ENCODE assay signal across 10 cellular contexts in genomic region chr2:174596994-174597346, GRCh38. TPM values are rescaled to one million over a fixed set of nuclear protein-coding genes. Genes with fewer than 3 reads are reported as not detected.
DNase-seq lines count a peak whose midpoint lies in the region; ATAC-seq and TF ChIP-seq lines count a peak whose summit lies in the region.
"Had no signal": no experiment of that assay in that cellular context is flagged by ENCODE, and none has a peak within 500 bp of the region (broad histone marks: within the 10 kb centered on the region; RNA-seq: fewer than 3 reads in every experiment).

No MANE protein-coding gene starts in this region.

- BruUV-seq in MCF 10A (replicated peaks; lab: Mats Ljungman, UMichigan): no TSS peak
- no TSS peak for BruUV-seq in mammary epithelial cell (replicated peaks; lab: Mats Ljungman, UMichigan)
- no TSS peak for BruUV-seq in Calu3 (replicated peaks; lab: Mats Ljungman, UMichigan)

- H2AFZ ChIP-seq in mammary epithelial cell (ENCODE audit: low read depth, low read length): no peak overlapping the region

- dilution Hi-C loops in mammary epithelial cell (cut with HindIII; ENCODE audit: low sequenced_read_pairs): no loop called here

- H3K4me1 Mint-ChIP-seq in MCF 10A (ENCODE audit: insufficient read depth, unreplicated experiment) (peaks cover 26% of the 10 kb centered on the region), memory B cell (peaks cover 36% of the 10 kb centered on the region), Calu3 (ENCODE audit: low read depth, unreplicated experiment) (peaks cover 7% of the 10 kb centered on the region)
- H3K4me1 Mint-ChIP-seq in activated CD8-positive, alpha-beta T cell treated with anti-CD3 and anti-CD28 coated beads, Interleukin-2, amount 10 ng/mL, durations not matched to agents 7 days and 5 days (ENCODE audit: low read depth): peaks cover 48% of the 10 kb centered on the region

- no peak for ATAC-seq in activated CD8-positive, alpha-beta T cell treated with anti-CD3 and anti-CD28 coated beads, Interleukin-2, amount 10 ng/mL, durations not matched to agents 7 days and 5 days
- ATAC-seq in memory B cell (ENCODE audit: low read depth): no peak

- H3K4me1 ChIP-seq in mammary epithelial cell (ENCODE audit: insufficient read depth, low read length): peaks cover 9% of the 10 kb centered on the region
- H3K4me1 ChIP-seq in tibial nerve: peaks cover 0 to 79% (median 30%) of the 10 kb centered on the region in 4 donors

- H3K9me3 Mint-ChIP-seq in MCF 10A (ENCODE audit: unreplicated experiment): peaks cover 13% of the 10 kb centered on the region
- no peaks in the 10 kb centered on the region for H3K9me3 Mint-ChIP-seq in activated CD8-positive, alpha-beta T cell treated with anti-CD3 and anti-CD28 coated beads, Interleukin-2, amount 10 ng/mL, durations not matched to agents 7 days and 5 days (ENCODE audit: insufficient read depth)
- H3K9me3 Mint-ChIP-seq in memory B cell: no peaks in the 10 kb centered on the region
- peaks cover 2% of the 10 kb centered on the region for H3K9me3 Mint-ChIP-seq in Calu3 (ENCODE audit: low read depth, unreplicated experiment)
- H3K9me3 Mint-ChIP-seq: brain had no signal

- no peak for TF ChIP-seq EP300 in tibial nerve (IDR thresholded peaks at IDR 0.05)

- H3K4me3 ChIP-seq in mammary epithelial cell (replicated peaks in 1 of 3; ENCODE audit: insufficient read depth in 1 of 3, low read depth in 2 of 3, low read length in 3 of 3) (no peak overlapping the region), tibial nerve (peak overlapping the region in 3 of 4 donors; percentile 5 to 40 (median 29))

- no peak overlapping the region for H3K4me2 ChIP-seq in mammary epithelial cell (ENCODE audit: insufficient read depth, low read depth, low read length)

- H3K27ac ChIP-seq in mammary epithelial cell (ENCODE audit: insufficient read depth, low read depth, low read length) (no peak overlapping the region), tibial nerve (peak overlapping the region; percentile 8 to 91 (median 80))

- TF ChIP-seq CTCF in MCF 10A (IDR thresholded peaks at IDR 0.05; ENCODE audit: unreplicated experiment) (no peak), mammary epithelial cell (conservative IDR thresholded peaks at IDR 0.05 in 1 of 2, IDR thresholded peaks at IDR 0.05 in 1 of 2; ENCODE audit: extremely low read depth in 1 of 2, insufficient read depth in 1 of 2, low read depth in 1 of 2, low read length in 2 of 2) (no peak), tibial nerve (IDR thresholded peaks at IDR 0.05) (no peak), Calu3 (IDR thresholded peaks at IDR 0.05; ENCODE audit: unreplicated experiment) (no peak)

- in situ Hi-C loops in mammary epithelial cell (cut with MboI; ENCODE audit: low sequenced_read_pairs in 2 of 2): no loop called here

- no peaks in the 10 kb centered on the region for H3K79me2 ChIP-seq in mammary epithelial cell (ENCODE audit: insufficient read depth, low read length)

- H3K36me3 Mint-ChIP-seq in MCF 10A (ENCODE audit: insufficient read depth, unreplicated experiment) (no peaks in the 10 kb centered on the region), memory B cell (peaks cover 8% of the 10 kb centered on the region), Calu3 (ENCODE audit: insufficient read depth, unreplicated experiment) (no peaks in the 10 kb centered on the region)
- H3K36me3 Mint-ChIP-seq in activated CD8-positive, alpha-beta T cell treated with anti-CD3 and anti-CD28 coated beads, Interleukin-2, amount 10 ng/mL, durations not matched to agents 7 days and 5 days (ENCODE audit: low read depth): peaks cover 69% of the 10 kb centered on the region
- H3K36me3 Mint-ChIP-seq: brain had no signal

- DNase-seq in MCF 10A (ENCODE audit: unreplicated experiment) (no peak), mammary epithelial cell (no peak), memory B cell (ENCODE audit: low spot score in 2 of 2) (no peak), tibial nerve (ENCODE audit: low spot score in 2 of 2) (no peak), glomerular visceral epithelial cell (ENCODE audit: extremely low spot score) (no peak), NCI-H128 (lab: John Stamatoyannopoulos, UW; ENCODE audit: unreplicated experiment) (no peak), Calu3 (no peak)
- peak; percentile 24 for DNase-seq in activated CD8-positive, alpha-beta T cell treated with anti-CD3 and anti-CD28 coated beads, Interleukin-2, amount 10 ng/mL, durations not matched to agents 7 days and 5 days
- DNase-seq: NCI-H1417 treated with DMSO at 0.1 percent for 48 hours had no signal

- no peaks in the 10 kb centered on the region for H3K27me3 ChIP-seq in mammary epithelial cell (ENCODE audit: insufficient read depth, low read length)
- no peaks in the 10 kb centered on the region for H3K27me3 ChIP-seq in tibial nerve

- H3K9me3 ChIP-seq in mammary epithelial cell (replicated peaks; ENCODE audit: insufficient read depth, low read length): no peaks in the 10 kb centered on the region
- no peaks in the 10 kb centered on the region for H3K9me3 ChIP-seq in tibial nerve

- H3K9ac ChIP-seq in mammary epithelial cell (ENCODE audit: insufficient read depth, low read length): no peak overlapping the region

- intact Hi-C loops in MCF 10A (cut with micrococcal nuclease) (no loop called here), mammary epithelial cell (cut with micrococcal nuclease) (no loop called here), Calu3 (cut with micrococcal nuclease; ENCODE audit: unreplicated experiment) (no loop called here)

- POLR2A ChIA-PET in MCF 10A (lab: Yijun Ruan, JAX): interaction anchor here (0.7 to 2.2 kb wide), 4 partner anchors 15 to 54 kb away, joined by 3 to 10 read pairs (median 4); no protein-coding TSS in a partner anchor
- POLR2A ChIA-PET in activated CD8-positive, alpha-beta T cell treated with anti-CD3 and anti-CD28 coated beads, Interleukin-2, amount 10 ng/mL, durations not matched to agents 7 days and 5 days (lab: Charles Lee): interaction anchor here (0.6 to 9.2 kb wide), 13 partner anchors 8 to 1626 kb away, joined by 3 to 186 read pairs (median 10); no protein-coding TSS in a partner anchor

- H3K27me3 Mint-ChIP-seq in MCF 10A (ENCODE audit: insufficient read depth, unreplicated experiment) (no peaks in the 10 kb centered on the region), memory B cell (no peaks in the 10 kb centered on the region), Calu3 (ENCODE audit: unreplicated experiment) (peaks cover 11% of the 10 kb centered on the region)
- H3K27me3 Mint-ChIP-seq in activated CD8-positive, alpha-beta T cell treated with anti-CD3 and anti-CD28 coated beads, Interleukin-2, amount 10 ng/mL, durations not matched to agents 7 days and 5 days (ENCODE audit: low read depth): no peaks in the 10 kb centered on the region
- H3K27me3 Mint-ChIP-seq: brain had no signal

- WGBS in mammary epithelial cell (ENCODE audit: low coverage, missing lambda C conversion rate): 84% methylated on average over 4 of the region's 4 CpGs
- WGBS in tibial nerve, 2 donors: 45 to 49% methylated on average over 4 of the region's 4 CpGs

- H4K20me1 ChIP-seq in mammary epithelial cell (ENCODE audit: insufficient read depth, low read length): no peaks in the 10 kb centered on the region

- no peak for TF ChIP-seq POLR2A in tibial nerve (IDR thresholded peaks at IDR 0.05)

- peak overlapping the region; percentile 46 for H3K27ac Mint-ChIP-seq in MCF 10A (ENCODE audit: low read depth, unreplicated experiment)
- peak overlapping the region; percentile 92 for H3K27ac Mint-ChIP-seq in activated CD8-positive, alpha-beta T cell treated with anti-CD3 and anti-CD28 coated beads, Interleukin-2, amount 10 ng/mL, durations not matched to agents 7 days and 5 days
- peak overlapping the region; percentile 98 for H3K27ac Mint-ChIP-seq in memory B cell
- H3K27ac Mint-ChIP-seq in Calu3 (ENCODE audit: unreplicated experiment): no peak overlapping the region

- H3K36me3 ChIP-seq in mammary epithelial cell (ENCODE audit: insufficient read depth, low read length) (no peaks in the 10 kb centered on the region), tibial nerve (no peaks in the 10 kb centered on the region)

- CTCF ChIA-PET in MCF 10A (lab: Yijun Ruan, JAX) (interaction anchor here (0.8 to 1.4 kb wide), 4 partner anchors 16 to 111 kb away, joined by 3 to 7 read pairs (median 4); partner anchors contain the start of gene GPR155), mammary epithelial cell (lab: Charles Lee; ENCODE audit: low non-redundant PET) (no interaction called here), Calu3 (lab: Charles Lee) (no interaction called here)
- CTCF ChIA-PET in activated CD8-positive, alpha-beta T cell treated with anti-CD3 and anti-CD28 coated beads, Interleukin-2, amount 10 ng/mL, durations not matched to agents 7 days and 5 days (lab: Charles Lee): interaction anchor here (0.7 to 15.5 kb wide), 11 partner anchors 9 to 91 kb away, joined by 3 to 198 read pairs (median 11); no protein-coding TSS in a partner anchor

- H3K4me3 Mint-ChIP-seq in MCF 10A (ENCODE audit: unreplicated experiment) (no peak overlapping the region), memory B cell (peak overlapping the region; percentile 90), Calu3 (ENCODE audit: low read depth, unreplicated experiment) (no peak overlapping the region)
- H3K4me3 Mint-ChIP-seq in activated CD8-positive, alpha-beta T cell treated with anti-CD3 and anti-CD28 coated beads, Interleukin-2, amount 10 ng/mL, durations not matched to agents 7 days and 5 days: peak overlapping the region; percentile 85
- H3K4me3 Mint-ChIP-seq: brain had no signal

RNA-seq across cellular contexts. Expression of gene WIPF1, which starts 0.6 kb away (rescaled TPM):
- total RNA-seq in MCF 10A (2022) (6.0 and 6.2 TPM in 2 replicates), mammary epithelial cell (1 to 10 TPM in 1 of 2 donors, not detected in 1; 1.0 TPM), tibial nerve (10 to 100 TPM; 43.2 to 63.8 (median 52.9) TPM), Calu3 (2022) (0.73 and 0.87 TPM in 2 replicates)
- polyA plus RNA-seq in mammary epithelial cell: 0.08 TPM
- polyA minus RNA-seq in mammary epithelial cell: not detected
- 100 to 1,000 TPM; 357 to 390 TPM for total RNA-seq in activated CD8-positive, alpha-beta T cell treated with anti-CD3 and anti-CD28 coated beads, Interleukin-2, amount 10 ng/mL, durations not matched to agents 7 days and 5 days

Comparison
In these comparisons a context has a peak if more than half of its experiments do, and no peak if none do; other contexts are left out.
1. CTCF ChIA-PET loops: an anchor here in MCF 10A (0.8 to 1.4 kb wide) and activated CD8-positive, alpha-beta T cell treated with anti-CD3 and anti-CD28 coated beads, Interleukin-2, amount 10 ng/mL, durations not matched to agents 7 days and 5 days (0.7 to 15.5 kb wide); none called in mammary epithelial cell and Calu3.
2. H3K4me3 Mint-ChIP-seq: peak in activated CD8-positive, alpha-beta T cell treated with anti-CD3 and anti-CD28 coated beads, Interleukin-2, amount 10 ng/mL, durations not matched to agents 7 days and 5 days (single experiment) and memory B cell (single experiment); none in MCF 10A (single experiment) and Calu3 (single experiment).
3. H3K4me3 ChIP-seq: peak in tibial nerve (3 of 4); none in mammary epithelial cell (0 of 3).
4. RNA of gene WIPF1, which starts 0.6 kb away (total RNA-seq): 357 to 390 TPM in activated CD8-positive, alpha-beta T cell treated with anti-CD3 and anti-CD28 coated beads, Interleukin-2, amount 10 ng/mL, durations not matched to agents 7 days and 5 days; 43.2 to 63.8 TPM in tibial nerve, 6.0 to 6.2 TPM in MCF 10A, 1.0 TPM in mammary epithelial cell and 0.73 to 0.87 TPM in Calu3; every median in the first group is over 4 times any median in the second.